ENCODE assay signal across 1 cellular context in genomic region chr9:136058152-136058483, GRCh38.
TF ChIP-seq lines count a peak whose summit lies in the region.

No MANE protein-coding gene starts in this region.

TF ChIP-seq in H1, 55 proteins besides CTCF, POLR2A, EP300 and RAD21:
- TF ChIP-seq SIRT6 (IDR thresholded peaks at IDR 0.05; ENCODE audit: low read length) = no peak
- no peak for TF ChIP-seq TEAD4 (IDR thresholded peaks at IDR 0.05; ENCODE audit: low read depth, low read length)
- no peak for TF ChIP-seq CHD2 (IDR thresholded peaks at IDR 0.05; ENCODE audit: low read length)
- no peak for TF ChIP-seq CBX8 (IDR thresholded peaks at IDR 0.05; ENCODE audit: borderline replicate concordance, low read depth, low read length)
- TF ChIP-seq ASH2L (IDR thresholded peaks at IDR 0.05; ENCODE audit: low read length) = no peak
- no peak for TF ChIP-seq ATF3 (IDR thresholded peaks at IDR 0.05; ENCODE audit: insufficient read depth, low read depth, low read length)
- no peak for TF ChIP-seq SP1 (IDR thresholded peaks at IDR 0.05; ENCODE audit: low read depth, low read length)
- TF ChIP-seq POU5F1 (IDR thresholded peaks at IDR 0.05; ENCODE audit: low read depth, low read length) = no peak
